In the genomic region with DNA sequence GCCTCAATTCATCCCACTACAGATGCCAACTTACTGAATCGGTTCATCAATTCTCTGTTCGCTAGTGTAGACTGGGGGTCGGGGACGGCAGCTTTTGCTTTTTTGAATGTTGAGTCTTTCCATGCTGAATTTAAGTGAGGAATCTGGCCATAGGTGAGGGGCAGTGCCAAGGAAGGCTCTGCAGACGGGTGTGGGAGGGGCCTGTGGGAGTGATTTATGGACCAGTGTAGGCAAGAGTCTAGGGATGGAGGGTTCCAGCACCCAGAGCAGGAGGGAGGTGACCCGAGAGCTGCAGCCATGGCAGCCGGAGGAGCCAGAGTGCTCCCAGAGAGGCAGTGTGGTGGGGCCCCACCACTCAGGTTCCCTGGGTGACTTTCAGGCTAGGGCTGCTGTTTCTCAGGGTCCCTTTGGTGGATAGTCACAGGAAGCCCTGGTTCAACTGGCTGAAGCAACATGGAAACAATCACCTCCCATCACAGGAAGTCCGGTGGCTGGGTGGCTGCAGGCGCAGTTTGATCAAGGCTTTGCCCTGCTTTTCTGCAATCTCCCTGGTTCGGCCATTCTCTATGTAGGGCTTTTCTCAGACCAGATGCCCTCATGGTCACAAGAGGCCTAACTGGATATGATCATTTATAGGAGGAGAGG, we compare ENCODE assay signal across 16 cellular contexts. TPM values are rescaled to one million over a fixed set of nuclear protein-coding genes. Genes with fewer than 3 reads are reported as not detected.
"Had no signal": no experiment of that assay in that cellular context is flagged by ENCODE, and none has a peak within 500 bp of the region (broad histone marks: within the 10 kb centered on the region; RNA-seq: fewer than 3 reads in every experiment).

No MANE protein-coding gene starts in this region.

- H3K9me3 ChIP-seq: esophagus muscularis mucosa, transverse colon had no signal

- H3K4me3 Mint-ChIP-seq: activated CD4-positive, alpha-beta memory T cell treated with anti-CD3 and anti-CD28 coated beads, Interleukin-2, amount 10 ng/mL, durations not matched to agents 7 days and 5 days; activated naive CD8-positive, alpha-beta T cell; memory B cell had no signal

- H3K27me3 ChIP-seq: esophagus muscularis mucosa, transverse colon had no signal

- H3K27ac ChIP-seq: esophagus muscularis mucosa, skin epidermis, transverse colon, VCaP had no signal

- H3K4me1 ChIP-seq: transverse colon had no signal

- H3K27me3 Mint-ChIP-seq: activated naive CD8-positive, alpha-beta T cell had no signal

- H3K4me3 ChIP-seq: esophagus muscularis mucosa, skin epidermis, transverse colon had no signal

- H3K27ac Mint-ChIP-seq: activated CD4-positive, alpha-beta memory T cell treated with anti-CD3 and anti-CD28 coated beads, Interleukin-2, amount 10 ng/mL, durations not matched to agents 7 days and 5 days; activated naive CD8-positive, alpha-beta T cell; memory B cell had no signal

- ATAC-seq: left lobe of liver had no signal

- H3K36me3 ChIP-seq: esophagus muscularis mucosa, transverse colon had no signal

- DNase-seq: activated CD4-positive, alpha-beta memory T cell treated with anti-CD3 and anti-CD28 coated beads, Interleukin-2, amount 10 ng/mL, durations not matched to agents 7 days and 5 days; activated gamma-delta T cell; activated T-cell treated with anti-CD3 and anti-CD28 coated beads, Interleukin-2, amount 50 U/mL, for 48 hours; dermis blood vessel endothelial cell; islet precursor cell; T1000; transverse colon had no signal

RNA-seq across cellular contexts. Expression of gene TEX44, which starts 16.9 kb away (rescaled TPM):
- total RNA-seq: activated CD4-positive, alpha-beta memory T cell treated with anti-CD3 and anti-CD28 coated beads, Interleukin-2, amount 10 ng/mL, durations not matched to agents 7 days and 5 days; cerebellum; dermis blood vessel endothelial cell; esophagus muscularis mucosa; fibroblast of villous mesenchyme; left lobe of liver; subcutaneous adipose tissue; transverse colon had no signal

RNA-seq across cellular contexts. Expression of gene NMUR1, which starts 45.5 kb away (rescaled TPM):
- total RNA-seq: fibroblast of villous mesenchyme had no signal
